ENCODE assay signal across 8 cellular contexts in genomic region chr11:129960216-129961214, GRCh38. TPM values are rescaled to one million over a fixed set of nuclear protein-coding genes. Genes with fewer than 3 reads are reported as not detected.
DNase-seq lines count a peak whose midpoint lies in the region; ATAC-seq and TF ChIP-seq lines count a peak whose summit lies in the region.

No MANE protein-coding gene starts in this region.

- peaks cover 14% of the 10 kb centered on the region for H3K4me1 Mint-ChIP-seq in activated CD4-positive, alpha-beta T cell treated with anti-CD3 and anti-CD28 coated beads, Interleukin-2, amount 10 ng/mL, durations not matched to agents 24 days and 14 days
- H3K4me1 Mint-ChIP-seq in activated CD4-positive, alpha-beta T cell treated with anti-CD3 and anti-CD28 coated beads, Interleukin-2, amount 10 ng/mL, durations not matched to agents 7 days and 5 days, result peaks cover 11% of the 10 kb centered on the region

- H3K27me3 Mint-ChIP-seq in activated CD4-positive, alpha-beta T cell treated with anti-CD3 and anti-CD28 coated beads, Interleukin-2, amount 10 ng/mL, durations not matched to agents 24 days and 14 days, result peaks cover 1% of the 10 kb centered on the region
- H3K27me3 Mint-ChIP-seq in activated CD4-positive, alpha-beta T cell treated with anti-CD3 and anti-CD28 coated beads, Interleukin-2, amount 10 ng/mL, durations not matched to agents 7 days and 5 days, result no peaks in the 10 kb centered on the region

- H3K36me3 Mint-ChIP-seq in activated CD4-positive, alpha-beta T cell treated with anti-CD3 and anti-CD28 coated beads, Interleukin-2, amount 10 ng/mL, durations not matched to agents 24 days and 14 days (ENCODE audit: low read depth), result peaks cover 18% of the 10 kb centered on the region
- H3K36me3 Mint-ChIP-seq in activated CD4-positive, alpha-beta T cell treated with anti-CD3 and anti-CD28 coated beads, Interleukin-2, amount 10 ng/mL, durations not matched to agents 7 days and 5 days (ENCODE audit: low read depth), result peaks cover 9% of the 10 kb centered on the region

- no peaks in the 10 kb centered on the region for H3K9me3 ChIP-seq in OCI-LY3 (ENCODE audit: insufficient read depth, low read length)
- no peaks in the 10 kb centered on the region for H3K9me3 ChIP-seq in hepatocyte (ENCODE audit: low read depth)
- no peaks in the 10 kb centered on the region for H3K9me3 ChIP-seq in esophagus squamous epithelium

- peak; percentile 77 for ATAC-seq in HG02623 (IDR thresholded peaks at IDR 0.05; ENCODE audit: unreplicated experiment)

- H3K4me3 Mint-ChIP-seq in activated CD4-positive, alpha-beta T cell treated with anti-CD3 and anti-CD28 coated beads, Interleukin-2, amount 10 ng/mL, durations not matched to agents 24 days and 14 days, result peak overlapping the region; percentile 3
- no peak overlapping the region for H3K4me3 Mint-ChIP-seq in activated CD4-positive, alpha-beta T cell treated with anti-CD3 and anti-CD28 coated beads, Interleukin-2, amount 10 ng/mL, durations not matched to agents 7 days and 5 days

- H3K4me1 ChIP-seq in OCI-LY3 (ENCODE audit: low read length), result peaks cover 12% of the 10 kb centered on the region
- H3K4me1 ChIP-seq in hepatocyte (ENCODE audit: insufficient read depth), result no peaks in the 10 kb centered on the region
- no peaks in the 10 kb centered on the region for H3K4me1 ChIP-seq in esophagus squamous epithelium

- no peaks in the 10 kb centered on the region for H3K9me2 ChIP-seq in hepatocyte (replicated peaks; ENCODE audit: insufficient read depth)

- POLR2A ChIA-PET in activated CD4-positive, alpha-beta T cell treated with anti-CD3 and anti-CD28 coated beads, Interleukin-2, amount 10 ng/mL, durations not matched to agents 7 days and 5 days (lab: Charles Lee), result no interaction called here

- no peak for TF ChIP-seq CTCF in OCI-LY3 (IDR thresholded peaks at IDR 0.05; ENCODE audit: low read depth, low read length)
- no peak for TF ChIP-seq CTCF in hepatocyte (IDR thresholded peaks at IDR 0.05; ENCODE audit: poor library complexity)
- TF ChIP-seq CTCF in esophagus squamous epithelium (IDR thresholded peaks at IDR 0.05), result no peak

- H2AFZ ChIP-seq in OCI-LY3 (ENCODE audit: low read depth, low read length), result no peak overlapping the region
- no peak overlapping the region for H2AFZ ChIP-seq in hepatocyte

- H3K4me2 ChIP-seq in OCI-LY3 (ENCODE audit: low read length), result peak overlapping the region; percentile 45
- H3K4me2 ChIP-seq in hepatocyte, result no peak overlapping the region

- H4K20me1 ChIP-seq in OCI-LY3 (ENCODE audit: insufficient read depth, low read length) (no peaks in the 10 kb centered on the region), hepatocyte (ENCODE audit: insufficient read depth, poor library complexity, severe bottlenecking) (no peaks in the 10 kb centered on the region)

- intact Hi-C loops in activated CD4-positive, alpha-beta T cell treated with anti-CD3 and anti-CD28 coated beads, Interleukin-2, amount 10 ng/mL, durations not matched to agents 24 days and 14 days (cut with micrococcal nuclease), result loop anchor here (1.0 kb wide), 1 partner anchor 43 kb away; no protein-coding TSS in a partner anchor
- intact Hi-C loops in esophagus squamous epithelium (cut with DNase I), result no loop called here

- DNase-seq in activated CD4-positive, alpha-beta T cell treated with anti-CD3 and anti-CD28 coated beads, Interleukin-2, amount 10 ng/mL, durations not matched to agents 24 days and 14 days, result no peak
- DNase-seq in activated CD4-positive, alpha-beta T cell treated with anti-CD3 and anti-CD28 coated beads, Interleukin-2, amount 10 ng/mL, durations not matched to agents 7 days and 5 days, result no peak
- DNase-seq in hepatocyte (ENCODE audit: low spot score), result peak; percentile 40
- no peak for DNase-seq in esophagus squamous epithelium (lab: John Stamatoyannopoulos, UW)
- no peak for DNase-seq in mucosa of gallbladder (ENCODE audit: low spot score)
- DNase-seq in 8988T, result no peak

- H3K4me3 ChIP-seq in OCI-LY3 (ENCODE audit: low read length), result no peak overlapping the region
- H3K4me3 ChIP-seq in hepatocyte, result no peak overlapping the region
- H3K4me3 ChIP-seq in esophagus squamous epithelium, result no peak overlapping the region

- no peak overlapping the region for H3K27ac ChIP-seq in OCI-LY3 (ENCODE audit: low read length)
- H3K27ac ChIP-seq in hepatocyte, result peak overlapping the region; percentile 72
- H3K27ac ChIP-seq in esophagus squamous epithelium, result no peak overlapping the region

- no peaks in the 10 kb centered on the region for H3K79me2 ChIP-seq in OCI-LY3 (ENCODE audit: low read length)
- no peaks in the 10 kb centered on the region for H3K79me2 ChIP-seq in hepatocyte

- H3K36me3 ChIP-seq in OCI-LY3 (replicated peaks; ENCODE audit: low read depth, low read length), result peaks cover 3% of the 10 kb centered on the region
- no peaks in the 10 kb centered on the region for H3K36me3 ChIP-seq in hepatocyte (replicated peaks; ENCODE audit: insufficient read depth, low read depth)
- peaks cover 0 to 42% (median 0%) of the 10 kb centered on the region in 3 donors for H3K36me3 ChIP-seq in esophagus squamous epithelium

- H3K27me3 ChIP-seq in OCI-LY3 (ENCODE audit: low read depth, low read length) (no peaks in the 10 kb centered on the region), hepatocyte (no peaks in the 10 kb centered on the region), esophagus squamous epithelium (no peaks in the 10 kb centered on the region)

- H3K9me3 Mint-ChIP-seq in activated CD4-positive, alpha-beta T cell treated with anti-CD3 and anti-CD28 coated beads, Interleukin-2, amount 10 ng/mL, durations not matched to agents 24 days and 14 days, result no peaks in the 10 kb centered on the region
- no peaks in the 10 kb centered on the region for H3K9me3 Mint-ChIP-seq in activated CD4-positive, alpha-beta T cell treated with anti-CD3 and anti-CD28 coated beads, Interleukin-2, amount 10 ng/mL, durations not matched to agents 7 days and 5 days

- no peak for TF ChIP-seq POLR2A in esophagus squamous epithelium (IDR thresholded peaks at IDR 0.05)

- CTCF ChIA-PET in activated CD4-positive, alpha-beta T cell treated with anti-CD3 and anti-CD28 coated beads, Interleukin-2, amount 10 ng/mL, durations not matched to agents 7 days and 5 days (lab: Charles Lee), result interaction anchor here (0.6 to 0.9 kb wide), 2 partner anchors 8 to 172 kb away, joined by 3 read pairs; no protein-coding TSS in a partner anchor

- no peak overlapping the region for H3K9ac ChIP-seq in OCI-LY3 (ENCODE audit: low read length)

- WGBS in hepatocyte (ENCODE audit: low lambda C conversion rate, missing lambda C conversion rate), result 91% methylated on average over 18 of the region's 18 CpGs
- WGBS in esophagus squamous epithelium, 2 donors, result 81 to 89% methylated on average over 16 to 18 of the region's 18 CpGs

- H3K27ac Mint-ChIP-seq in activated CD4-positive, alpha-beta T cell treated with anti-CD3 and anti-CD28 coated beads, Interleukin-2, amount 10 ng/mL, durations not matched to agents 24 days and 14 days, result peak overlapping the region; percentile 8
- no peak overlapping the region for H3K27ac Mint-ChIP-seq in activated CD4-positive, alpha-beta T cell treated with anti-CD3 and anti-CD28 coated beads, Interleukin-2, amount 10 ng/mL, durations not matched to agents 7 days and 5 days

RNA-seq across cellular contexts. Expression of gene PRDM10, which starts 42.1 kb away (rescaled TPM):
- total RNA-seq in activated CD4-positive, alpha-beta T cell treated with anti-CD3 and anti-CD28 coated beads, Interleukin-2, amount 10 ng/mL, durations not matched to agents 24 days and 14 days, result 15.9 and 16.1 TPM in 2 replicates
- 10 to 100 TPM; 12.9 to 15.2 TPM for total RNA-seq in activated CD4-positive, alpha-beta T cell treated with anti-CD3 and anti-CD28 coated beads, Interleukin-2, amount 10 ng/mL, durations not matched to agents 7 days and 5 days
- 7.1 and 8.1 TPM in 2 replicates for total RNA-seq in hepatocyte
- 3.8 and 4.6 TPM in 2 replicates for polyA plus RNA-seq in hepatocyte
- total RNA-seq in esophagus squamous epithelium, result 10 to 100 TPM in 1 of 4 donors, 1 to 10 TPM in 3; 7.3 to 11.2 (median 7.7) TPM
- 12.5 TPM for total RNA-seq in mucosa of gallbladder
